Comparison of ENCODE assay signal across 13 cellular contexts in genomic region chr2:45435316-45435715, GRCh38.
A peak's percentile ranks its signal among the peaks of the same experiment; 100 is the strongest.
DNase-seq lines count a peak whose midpoint lies in the region; ATAC-seq and TF ChIP-seq lines count a peak whose summit lies in the region.
"Had no signal": no experiment of that assay in that cellular context is flagged by ENCODE, and none has a peak within 500 bp of the region (broad histone marks: within the 10 kb centered on the region; RNA-seq: fewer than 3 reads in every experiment).

No MANE protein-coding gene starts in this region.

- no peak overlapping the region for H3K23ac ChIP-seq in IMR-90 (ENCODE audit: low read depth, low read length)

- BruUV-seq in IMR-90 (replicated peaks; lab: Mats Ljungman, UMichigan): no TSS peak
- BruUV-seq in mammary epithelial cell (replicated peaks; lab: Mats Ljungman, UMichigan): no TSS peak

- in situ Hi-C loops in IMR-90 (cut with MboI; ENCODE audit: low sequenced_read_pairs): no loop called here
- in situ Hi-C loops in mammary epithelial cell (cut with MboI; ENCODE audit: low sequenced_read_pairs in 2 of 2): no loop called here

- ATAC-seq in IMR-90 (ENCODE audit: low read depth) (peak; percentile 94), GM21515 (IDR thresholded peaks at IDR 0.05; ENCODE audit: unreplicated experiment) (no peak), HG03457 (IDR thresholded peaks at IDR 0.05; ENCODE audit: unreplicated experiment) (no peak)
- ATAC-seq: HCT116 had no signal

- no peak for TF ChIP-seq POLR2A in IMR-90 (IDR thresholded peaks at IDR 0.05; ENCODE audit: low read depth, low read length)

- dilution Hi-C loops in IMR-90 (cut with HindIII; ENCODE audit: low sequenced_read_pairs, unreplicated experiment): no loop called here
- dilution Hi-C loops in mammary epithelial cell (cut with HindIII; ENCODE audit: low sequenced_read_pairs): no loop called here

- H3K36me3 ChIP-seq in IMR-90 (ENCODE audit: control insufficient read depth, insufficient read depth, low read length) (no peaks in the 10 kb centered on the region), mammary epithelial cell (ENCODE audit: insufficient read depth, low read length) (no peaks in the 10 kb centered on the region)
- H3K36me3 ChIP-seq: vagina had no signal

- intact Hi-C loops in IMR-90 (cut with micrococcal nuclease): no loop called here
- intact Hi-C loops in mammary epithelial cell (cut with micrococcal nuclease): no loop called here

- H3K9me3 ChIP-seq in IMR-90 (ENCODE audit: control insufficient read depth, insufficient read depth, low read length) (no peaks in the 10 kb centered on the region), mammary epithelial cell (replicated peaks; ENCODE audit: insufficient read depth, low read length) (peaks cover 2% of the 10 kb centered on the region)
- H3K9me3 ChIP-seq: vagina had no signal

- DNase-seq in AG09309 (ENCODE audit: low read depth): peak; percentile 48
- DNase-seq in IMR-90: peak; percentile 82
- peak; percentile 48 for DNase-seq in mammary epithelial cell
- peak; percentile 96 for DNase-seq in kidney tubule cell (ENCODE audit: low spot score)
- no peak for DNase-seq in cortex of kidney (lab: John Stamatoyannopoulos, UW)
- no peak for DNase-seq in activated CD8-positive, alpha-beta memory T cell treated with anti-CD3 and anti-CD28 coated beads, Interleukin-2, amount 50 U/mL, for 48 hours
- DNase-seq: activated naive CD8-positive, alpha-beta T cell treated with anti-CD3 and anti-CD28 coated beads for 36 hours; effector CD8-positive, alpha-beta T cell; NCI-H2081 treated with DMSO at 0.1 percent for 48 hours had no signal

- H3K4me3 ChIP-seq in AG09309 (ENCODE audit: control insufficient read depth, low read depth, low read length): no peak overlapping the region
- H3K4me3 ChIP-seq in IMR-90 (ENCODE audit: insufficient read depth, low read depth, low read length): no peak overlapping the region
- no peak overlapping the region for H3K4me3 ChIP-seq in mammary epithelial cell (replicated peaks in 1 of 3; ENCODE audit: insufficient read depth in 1 of 3, low read depth in 2 of 3, low read length in 3 of 3)
- H3K4me3 ChIP-seq: vagina had no signal

- H2BK120ac ChIP-seq in IMR-90 (ENCODE audit: low read depth, low read length): no peak overlapping the region

- H4K8ac ChIP-seq in IMR-90 (ENCODE audit: low read depth in 2 of 2, low read length in 2 of 2): no peak overlapping the region

- CTCF ChIA-PET in IMR-90 (lab: Yijun Ruan, JAX) (interaction anchor here (0.6 to 0.9 kb wide), 3 partner anchors 22 to 1201 kb away, joined by 4 read pairs; no protein-coding TSS in a partner anchor), mammary epithelial cell (lab: Charles Lee; ENCODE audit: low non-redundant PET) (no interaction called here)

- WGBS in IMR-90 (ENCODE audit: extremely low coverage in 2 of 2, insufficient read length in 1 of 2), 2 experiments: no CpG with 5 or more reads among the region's 3 CpGs
- WGBS in mammary epithelial cell (ENCODE audit: low coverage, missing lambda C conversion rate): 26% methylated on average over 3 of the region's 3 CpGs

- H3K4me2 ChIP-seq in IMR-90 (ENCODE audit: low read depth, low read length): no peak overlapping the region; the same call in 1 of the 2 replicates
- no peak overlapping the region for H3K4me2 ChIP-seq in mammary epithelial cell (ENCODE audit: insufficient read depth, low read depth, low read length)

- no peak overlapping the region for H3K14ac ChIP-seq in IMR-90 (replicated peaks; ENCODE audit: low read depth, low read length)

- H3K9me1 ChIP-seq in IMR-90 (ENCODE audit: insufficient read depth, low read length): no peaks in the 10 kb centered on the region

- H3K4me1 ChIP-seq in IMR-90 (ENCODE audit: control insufficient read depth, insufficient read depth, low read length) (peaks cover 2% of the 10 kb centered on the region; the same call in 1 of the 2 replicates), mammary epithelial cell (ENCODE audit: insufficient read depth, low read length) (peaks cover 7% of the 10 kb centered on the region)
- H3K4me1 ChIP-seq: vagina had no signal

- peak overlapping the region; percentile 81 for H2BK5ac ChIP-seq in IMR-90 (ENCODE audit: low read depth, low read length, poor library complexity, severe bottlenecking)

- TF ChIP-seq RAD21 in IMR-90 (IDR thresholded peaks at IDR 0.05; ENCODE audit: low read length): no peak

- no peak overlapping the region for H4K91ac ChIP-seq in IMR-90 (ENCODE audit: insufficient read depth, low read depth, low read length)

- H2AK5ac ChIP-seq in IMR-90 (ENCODE audit: low read depth, low read length): no peak overlapping the region

- H2AK9ac ChIP-seq in IMR-90 (replicated peaks; ENCODE audit: low read depth, low read length, poor library complexity): no peak overlapping the region

- no peak overlapping the region for H2BK15ac ChIP-seq in IMR-90 (ENCODE audit: low read depth, low read length)

- H3K18ac ChIP-seq in IMR-90 (ENCODE audit: low read depth, low read length): no peak overlapping the region

- H3K27me3 ChIP-seq in IMR-90 (ENCODE audit: control insufficient read depth, insufficient read depth, low read length): no peaks in the 10 kb centered on the region
- H3K27me3 ChIP-seq in mammary epithelial cell (ENCODE audit: insufficient read depth, low read length): no peaks in the 10 kb centered on the region
- H3K27me3 ChIP-seq: vagina had no signal

- TF ChIP-seq CTCF in AG09309 (IDR thresholded peaks at IDR 0.05; ENCODE audit: control insufficient read depth, insufficient read depth, low read depth, low read length, missing control alignments) (no peak), IMR-90 (conservative IDR thresholded peaks at IDR 0.05; ENCODE audit: low read depth, low read length) (no peak), mammary epithelial cell (conservative IDR thresholded peaks at IDR 0.05 in 1 of 2, IDR thresholded peaks at IDR 0.05 in 1 of 2; ENCODE audit: extremely low read depth in 1 of 2, insufficient read depth in 1 of 2, low read depth in 1 of 2, low read length in 2 of 2) (no peak)

- H3K56ac ChIP-seq in IMR-90 (ENCODE audit: extremely low read depth, insufficient read depth, low read length): no peak overlapping the region

- H3K27ac ChIP-seq in IMR-90 (ENCODE audit: insufficient read depth, low read length) (no peak overlapping the region), mammary epithelial cell (ENCODE audit: insufficient read depth, low read depth, low read length) (no peak overlapping the region)
- H3K27ac ChIP-seq: vagina had no signal

- H3K4ac ChIP-seq in IMR-90 (ENCODE audit: low read depth, low read length): no peak overlapping the region

- no peak overlapping the region for H4K5ac ChIP-seq in IMR-90 (ENCODE audit: low read depth, low read length)

- H3K79me2 ChIP-seq in mammary epithelial cell (ENCODE audit: insufficient read depth, low read length): no peaks in the 10 kb centered on the region

- H4K20me1 ChIP-seq in IMR-90 (ENCODE audit: insufficient read depth, low read length) (no peaks in the 10 kb centered on the region), mammary epithelial cell (ENCODE audit: insufficient read depth, low read length) (no peaks in the 10 kb centered on the region)

- H2BK20ac ChIP-seq in IMR-90 (ENCODE audit: low read depth, low read length): no peak overlapping the region

- POLR2A ChIA-PET in IMR-90 (lab: Charles Lee; ENCODE audit: unreplicated experiment): interaction anchor here (0.6 kb wide), 1 partner anchor 18 kb away, joined by 7 read pairs; no protein-coding TSS in a partner anchor

- no peak overlapping the region for H3K9ac ChIP-seq in IMR-90 (ENCODE audit: low read depth, low read length)
- H3K9ac ChIP-seq in mammary epithelial cell (ENCODE audit: insufficient read depth, low read length): no peak overlapping the region

- no peak overlapping the region for H2AFZ ChIP-seq in IMR-90 (replicated peaks; ENCODE audit: low read length, poor library complexity)
- no peak overlapping the region for H2AFZ ChIP-seq in mammary epithelial cell (ENCODE audit: low read depth, low read length)

- H3K79me1 ChIP-seq in IMR-90 (ENCODE audit: low read depth in 1 of 2, low read length in 2 of 2): no peaks in the 10 kb centered on the region

TF ChIP-seq in IMR-90, 13 proteins besides CTCF, POLR2A, EP300 and RAD21:
- TF ChIP-seq SMC3 (IDR thresholded peaks at IDR 0.05; ENCODE audit: low read depth, low read length): no peak
- TF ChIP-seq MXI1 (IDR thresholded peaks at IDR 0.05; ENCODE audit: borderline replicate concordance, low read depth, low read length): no peak
- no peak for TF ChIP-seq USF2 (IDR thresholded peaks at IDR 0.05; ENCODE audit: low read depth, low read length)
- TF ChIP-seq CEBPB (IDR thresholded peaks at IDR 0.05; ENCODE audit: low read depth, low read length): no peak
- TF ChIP-seq FOS (IDR thresholded peaks at IDR 0.05; ENCODE audit: low read depth, low read length): no peak
- TF ChIP-seq CHD1 (IDR thresholded peaks at IDR 0.05; ENCODE audit: low read depth, low read length): no peak
- TF ChIP-seq MAFK (IDR thresholded peaks at IDR 0.05; ENCODE audit: low read depth, low read length): no peak
- TF ChIP-seq ELK1 (IDR thresholded peaks at IDR 0.05; ENCODE audit: borderline replicate concordance, low read depth, low read length): no peak
- TF ChIP-seq RCOR1 (IDR thresholded peaks at IDR 0.05; ENCODE audit: insufficient replicate concordance, low read length): no peak
- TF ChIP-seq BHLHE40 (IDR thresholded peaks at IDR 0.05; ENCODE audit: low read depth, low read length): no peak
TF ChIP-seq in IMR-90: peak in this region for 0.

Comparison
In these comparisons a context has a peak if more than half of its experiments do, and no peak if none do; other contexts are left out.
1. DNase-seq: peak in AG09309 (single experiment), IMR-90 (single experiment), mammary epithelial cell (single experiment) and kidney tubule cell (single experiment); none in cortex of kidney (single experiment) and activated CD8-positive, alpha-beta memory T cell treated with anti-CD3 and anti-CD28 coated beads, Interleukin-2, amount 50 U/mL, for 48 hours (single experiment).